Comparison of ENCODE assay signal across 1 cellular context in the genomic region with DNA sequence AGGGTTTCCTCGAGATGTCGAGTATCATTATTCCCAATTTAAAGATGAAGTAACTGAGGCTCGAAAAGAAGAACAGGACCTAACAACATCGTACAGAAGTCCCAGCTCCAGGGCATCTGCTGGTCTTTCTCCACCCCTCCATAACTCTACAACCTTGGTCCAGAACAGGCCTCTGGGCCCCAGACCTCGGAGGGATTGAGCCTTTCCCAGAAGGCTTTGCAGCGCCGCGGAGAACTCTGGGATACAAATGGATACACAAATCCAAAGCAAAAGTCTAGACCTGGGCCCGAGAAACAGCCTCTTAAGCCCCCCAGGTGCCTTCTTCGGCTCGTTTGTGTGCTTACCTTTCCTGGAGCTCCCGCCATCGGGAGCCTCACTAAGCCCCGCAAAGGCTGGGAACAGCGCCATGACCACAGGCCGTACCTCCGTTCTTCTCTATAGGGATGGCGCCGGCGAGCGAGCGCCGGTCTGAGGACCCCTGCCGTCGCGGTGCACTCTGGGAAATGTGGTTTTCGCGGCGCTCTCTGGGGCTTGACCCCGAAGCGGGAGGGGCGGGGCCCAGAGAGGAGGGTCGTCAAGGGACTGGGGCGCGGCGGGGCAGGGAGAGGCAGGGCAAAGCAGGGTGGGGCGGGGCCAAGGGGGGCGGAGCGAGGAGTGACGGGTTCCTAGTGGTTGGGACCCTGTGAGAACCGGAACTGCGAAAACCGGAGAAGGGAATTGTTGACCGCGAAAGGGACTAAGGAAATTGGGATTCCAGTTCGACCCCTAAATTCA.
TF ChIP-seq lines count a peak whose summit lies in the region.

Gene NRDE2 (minus strand): TSS at position 445 of the 774 bp plus-strand sequence. CDS start 37 bp downstream, at position 408.

TF ChIP-seq in HepG2, 621 proteins besides CTCF, POLR2A, EP300 and RAD21 (continued from another document and continues in another):
- TF ChIP-seq, protein P1, sequence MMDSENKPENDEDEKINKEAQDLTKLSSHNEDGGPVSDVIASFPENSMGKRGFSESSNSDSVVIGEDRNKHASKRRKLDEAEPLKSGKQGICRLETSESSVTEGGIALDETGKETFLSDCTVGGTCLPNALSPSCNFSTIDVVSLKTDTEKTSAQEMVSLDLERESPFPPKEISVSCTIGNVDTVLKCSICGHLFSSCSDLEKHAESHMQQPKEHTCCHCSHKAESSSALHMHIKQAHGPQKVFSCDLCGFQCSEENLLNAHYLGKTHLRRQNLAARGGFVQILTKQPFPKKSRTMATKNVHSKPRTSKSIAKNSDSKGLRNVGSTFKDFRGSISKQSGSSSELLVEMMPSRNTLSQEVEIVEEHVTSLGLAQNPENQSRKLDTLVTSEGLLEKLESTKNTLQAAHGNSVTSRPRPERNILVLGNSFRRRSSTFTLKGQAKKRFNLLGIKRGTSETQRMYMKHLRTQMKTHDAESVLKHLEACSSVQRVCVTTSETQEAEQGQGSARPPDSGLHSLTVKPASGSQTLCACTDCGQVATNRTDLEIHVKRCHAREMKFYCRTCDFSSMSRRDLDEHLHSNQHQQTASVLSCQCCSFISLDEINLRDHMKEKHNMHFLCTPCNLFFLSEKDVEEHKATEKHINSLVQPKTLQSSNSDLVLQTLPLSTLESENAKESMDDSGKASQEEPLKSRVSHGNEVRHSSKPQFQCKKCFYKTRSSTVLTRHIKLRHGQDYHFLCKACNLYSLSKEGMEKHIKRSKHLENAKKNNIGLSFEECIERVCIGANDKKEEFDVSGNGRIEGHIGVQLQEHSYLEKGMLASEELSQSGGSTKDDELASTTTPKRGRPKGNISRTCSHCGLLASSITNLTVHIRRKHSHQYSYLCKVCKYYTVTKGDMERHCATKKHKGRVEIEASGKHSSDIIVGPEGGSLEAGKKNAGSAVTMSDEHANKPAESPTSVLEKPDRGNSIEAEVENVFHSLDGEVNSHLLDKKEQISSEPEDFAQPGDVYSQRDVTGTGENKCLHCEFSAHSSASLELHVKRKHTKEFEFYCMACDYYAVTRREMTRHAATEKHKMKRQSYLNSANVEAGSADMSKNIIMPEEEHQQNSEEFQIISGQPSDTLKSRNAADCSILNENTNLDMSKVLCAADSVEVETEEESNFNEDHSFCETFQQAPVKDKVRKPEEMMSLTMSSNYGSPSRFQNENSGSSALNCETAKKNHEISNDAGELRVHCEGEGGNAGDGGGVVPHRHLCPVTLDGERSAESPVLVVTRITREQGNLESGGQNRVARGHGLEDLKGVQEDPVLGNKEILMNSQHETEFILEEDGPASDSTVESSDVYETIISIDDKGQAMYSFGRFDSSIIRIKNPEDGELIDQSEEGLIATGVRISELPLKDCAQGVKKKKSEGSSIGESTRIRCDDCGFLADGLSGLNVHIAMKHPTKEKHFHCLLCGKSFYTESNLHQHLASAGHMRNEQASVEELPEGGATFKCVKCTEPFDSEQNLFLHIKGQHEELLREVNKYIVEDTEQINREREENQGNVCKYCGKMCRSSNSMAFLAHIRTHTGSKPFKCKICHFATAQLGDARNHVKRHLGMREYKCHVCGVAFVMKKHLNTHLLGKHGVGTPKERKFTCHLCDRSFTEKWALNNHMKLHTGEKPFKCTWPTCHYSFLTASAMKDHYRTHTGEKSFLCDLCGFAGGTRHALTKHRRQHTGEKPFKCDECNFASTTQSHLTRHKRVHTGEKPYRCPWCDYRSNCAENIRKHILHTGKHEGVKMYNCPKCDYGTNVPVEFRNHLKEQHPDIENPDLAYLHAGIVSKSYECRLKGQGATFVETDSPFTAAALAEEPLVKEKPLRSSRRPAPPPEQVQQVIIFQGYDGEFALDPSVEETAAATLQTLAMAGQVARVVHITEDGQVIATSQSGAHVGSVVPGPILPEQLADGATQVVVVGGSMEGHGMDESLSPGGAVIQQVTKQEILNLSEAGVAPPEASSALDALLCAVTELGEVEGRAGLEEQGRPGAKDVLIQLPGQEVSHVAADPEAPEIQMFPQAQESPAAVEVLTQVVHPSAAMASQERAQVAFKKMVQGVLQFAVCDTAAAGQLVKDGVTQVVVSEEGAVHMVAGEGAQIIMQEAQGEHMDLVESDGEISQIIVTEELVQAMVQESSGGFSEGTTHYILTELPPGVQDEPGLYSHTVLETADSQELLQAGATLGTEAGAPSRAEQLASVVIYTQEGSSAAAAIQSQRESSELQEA (CRISPR knock-in tag; IDR thresholded peaks at IDR 0.05; ENCODE audit: not compliant biosample characterization), result peak; percentile 71
- no peak for TF ChIP-seq TRIM22 (IDR thresholded peaks at IDR 0.05)
- TF ChIP-seq, protein P2, sequence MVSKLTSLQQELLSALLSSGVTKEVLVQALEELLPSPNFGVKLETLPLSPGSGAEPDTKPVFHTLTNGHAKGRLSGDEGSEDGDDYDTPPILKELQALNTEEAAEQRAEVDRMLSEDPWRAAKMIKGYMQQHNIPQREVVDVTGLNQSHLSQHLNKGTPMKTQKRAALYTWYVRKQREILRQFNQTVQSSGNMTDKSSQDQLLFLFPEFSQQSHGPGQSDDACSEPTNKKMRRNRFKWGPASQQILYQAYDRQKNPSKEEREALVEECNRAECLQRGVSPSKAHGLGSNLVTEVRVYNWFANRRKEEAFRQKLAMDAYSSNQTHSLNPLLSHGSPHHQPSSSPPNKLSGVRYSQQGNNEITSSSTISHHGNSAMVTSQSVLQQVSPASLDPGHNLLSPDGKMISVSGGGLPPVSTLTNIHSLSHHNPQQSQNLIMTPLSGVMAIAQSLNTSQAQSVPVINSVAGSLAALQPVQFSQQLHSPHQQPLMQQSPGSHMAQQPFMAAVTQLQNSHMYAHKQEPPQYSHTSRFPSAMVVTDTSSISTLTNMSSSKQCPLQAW (CRISPR knock-in tag; IDR thresholded peaks at IDR 0.05), result peak; percentile 69
- no peak for TF ChIP-seq HHEX (CRISPR knock-in tag; IDR thresholded peaks at IDR 0.05)
- no peak for TF ChIP-seq BRF2 (CRISPR knock-in tag; IDR thresholded peaks at IDR 0.05)
- no peak; the same call in 1 of the 2 replicates for TF ChIP-seq ZBTB43 (CRISPR knock-in tag; conservative IDR thresholded peaks at IDR 0.05)
- TF ChIP-seq ZNF350 (CRISPR knock-in tag; IDR thresholded peaks at IDR 0.05; ENCODE audit: borderline replicate concordance, low read depth), result peak; percentile 89; the same call in 1 of the 2 replicates
- TF ChIP-seq GABPB1 (CRISPR knock-in tag; IDR thresholded peaks at IDR 0.05), result peak; percentile 88
- TF ChIP-seq POGK (CRISPR knock-in tag; conservative IDR thresholded peaks at IDR 0.05), result no peak
- peak; percentile 55 for TF ChIP-seq SP2 (CRISPR knock-in tag; IDR thresholded peaks at IDR 0.05)
- no peak for TF ChIP-seq CC2D1A (CRISPR knock-in tag; IDR thresholded peaks at IDR 0.05)
- no peak for TF ChIP-seq ARID2 (CRISPR knock-in tag; IDR thresholded peaks at IDR 0.05; ENCODE audit: borderline replicate concordance)
- peak; percentile 47; the same call in 1 of the 2 replicates for TF ChIP-seq NFYC (CRISPR knock-in tag; IDR thresholded peaks at IDR 0.05)
- peak; percentile 54; the same call in 1 of the 2 replicates for TF ChIP-seq MAX (IDR thresholded peaks at IDR 0.05)
- no peak for TF ChIP-seq FOXJ3 (CRISPR knock-in tag; IDR thresholded peaks at IDR 0.05; ENCODE audit: borderline replicate concordance)
- no peak for TF ChIP-seq NR2F2 (IDR thresholded peaks at IDR 0.05; ENCODE audit: borderline replicate concordance, low read depth)
- TF ChIP-seq ZBTB33 (CRISPR knock-in tag; IDR thresholded peaks at IDR 0.05), result no peak
- TF ChIP-seq THAP7 (CRISPR knock-in tag; IDR thresholded peaks at IDR 0.05), result no peak
- peak; percentile 61; the same call in 1 of the 2 replicates for TF ChIP-seq NRL (CRISPR knock-in tag; IDR thresholded peaks at IDR 0.05; ENCODE audit: borderline replicate concordance)
- peak; percentile 48 for TF ChIP-seq XRCC5 (optimal IDR thresholded peaks at IDR 0.05; ENCODE audit: low read length)
- no peak; the same call in 1 of the 2 replicates for TF ChIP-seq NCOR1 (IDR thresholded peaks at IDR 0.05; ENCODE audit: borderline replicate concordance, low read length)
- no peak for TF ChIP-seq ZNF24 (IDR thresholded peaks at IDR 0.05)
- no peak for TF ChIP-seq ZNF652 (CRISPR knock-in tag; IDR thresholded peaks at IDR 0.05; ENCODE audit: borderline replicate concordance, low read depth)
- TF ChIP-seq TP53 (CRISPR knock-in tag; conservative IDR thresholded peaks at IDR 0.05), result no peak
- no peak for TF ChIP-seq SKIL (CRISPR knock-in tag; IDR thresholded peaks at IDR 0.05; ENCODE audit: borderline replicate concordance)
- no peak for TF ChIP-seq MTA1 (CRISPR knock-in tag; IDR thresholded peaks at IDR 0.05; ENCODE audit: borderline replicate concordance)
